ENCODE assay signal across 31 cellular contexts in the genomic region with DNA sequence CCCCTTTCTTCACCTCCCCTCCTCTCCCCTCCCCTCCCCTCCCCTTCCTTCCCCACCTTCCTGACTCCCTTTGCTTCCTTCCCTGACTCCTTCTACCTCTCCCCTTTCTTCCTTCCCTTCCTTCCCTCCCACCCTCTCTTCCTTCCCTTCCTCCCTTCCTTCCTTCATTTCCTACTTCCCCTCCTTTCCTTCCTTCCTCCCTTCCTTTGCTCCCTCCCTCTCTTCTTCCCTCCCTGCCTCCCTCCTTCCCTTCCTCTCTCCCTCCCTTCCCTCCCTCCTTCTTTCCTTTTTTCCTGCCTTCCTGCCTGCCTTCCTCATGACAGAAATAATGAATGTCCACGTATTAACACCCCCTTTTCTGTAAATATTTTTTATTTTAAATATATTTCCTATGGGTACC.
"Had no signal": no experiment of that assay in that cellular context is flagged by ENCODE, and none has a peak within 500 bp of the region (broad histone marks: within the 10 kb centered on the region; RNA-seq: fewer than 3 reads in every experiment).

No MANE protein-coding gene starts in this region.

- H3K4me1 Mint-ChIP-seq: natural killer cell; neural progenitor cell; stimulated activated memory B cell treated with anti-CD40 and anti-IgM and Interleukin-4, amounts not matched to agents 10 μg/mL and 1 μg/mL and 100 μg/mL, for 72 hours; stimulated activated naive CD8-positive, alpha-beta T cell treated with anti-CD3 and anti-CD28 coated beads, Interleukin-15, amount 100 ng/mL, for 72 hours had no signal

- H3K27me3 Mint-ChIP-seq: naive thymus-derived CD4-positive, alpha-beta T cell; progenitor cell of endocrine pancreas; stimulated activated memory B cell treated with anti-CD40 and anti-IgM and Interleukin-4, amounts not matched to agents 10 μg/mL and 1 μg/mL and 100 μg/mL, for 72 hours; stimulated activated naive CD8-positive, alpha-beta T cell treated with anti-CD3 and anti-CD28 coated beads, Interleukin-15, amount 100 ng/mL, for 72 hours had no signal

- DNase-seq: naive thymus-derived CD4-positive, alpha-beta T cell; natural killer cell; occipital lobe; ovary; posterior cingulate gyrus; psoas muscle; right cardiac atrium; spleen; stimulated activated CD4-positive, alpha-beta T cell treated with anti-CD3 and anti-CD28 coated beads, Interleukin-12 subunit alpha, Interleukin-12 subunit beta, amount 100 ng/mL, for 4 hours; stimulated activated CD4-positive, alpha-beta T cell treated with anti-CD3 and anti-CD28 coated beads, Interleukin-1b, Interleukin-23, amount 100 ng/mL, for 48 hours; stimulated activated CD4-positive, alpha-beta T cell treated with anti-CD3 and anti-CD28 coated beads, Interleukin-4, amount 100 ng/mL, for 1 hour; stimulated activated CD4-positive, alpha-beta T cell treated with anti-CD3 and anti-CD28 coated beads, Interleukin-4, amount 100 ng/mL, for 4 hours; stimulated activated CD8-positive, alpha-beta memory T cell treated with anti-CD3 and anti-CD28 coated beads, Interleukin-4, amount 100 ng/mL, for 48 hours; stimulated activated naive CD4-positive, alpha-beta T cell; stimulated activated naive CD8-positive, alpha-beta T cell treated with anti-CD3 and anti-CD28 coated beads, Interleukin-15, amount 100 ng/mL, for 72 hours; stimulated activated naive CD8-positive, alpha-beta T cell treated with anti-CD3 and anti-CD28 coated beads, Interleukin-15, Interleukin-2, amounts not matched to agents 100 U/mL and 50 U/mL, for 24 hours; substantia nigra; testis; tibial artery; transverse colon; upper lobe of right lung; uterus had no signal

- H3K4me3 ChIP-seq: neural progenitor cell, ovary, psoas muscle, skin epidermis, smooth muscle cell, spleen, suprapubic skin, testis, tibial artery, transverse colon, upper lobe of right lung, uterus had no signal

- H3K36me3 Mint-ChIP-seq: natural killer cell, neural progenitor cell had no signal

- H3K4me1 ChIP-seq: spleen, suprapubic skin, tibial artery, transverse colon, upper lobe of right lung, uterus had no signal

- H3K27ac Mint-ChIP-seq: naive thymus-derived CD4-positive, alpha-beta T cell; natural killer cell; nephron; neural progenitor cell; progenitor cell of endocrine pancreas; stimulated activated memory B cell treated with anti-CD40 and anti-IgM and Interleukin-4, amounts not matched to agents 10 μg/mL and 1 μg/mL and 100 μg/mL, for 72 hours; stimulated activated naive CD8-positive, alpha-beta T cell treated with anti-CD3 and anti-CD28 coated beads, Interleukin-15, amount 100 ng/mL, for 72 hours had no signal

- H2AFZ ChIP-seq: neural progenitor cell, parathyroid adenoma had no signal

- H3K4me3 Mint-ChIP-seq: naive thymus-derived CD4-positive, alpha-beta T cell; natural killer cell; nephron; neural progenitor cell; stimulated activated memory B cell treated with anti-CD40 and anti-IgM and Interleukin-4, amounts not matched to agents 10 μg/mL and 1 μg/mL and 100 μg/mL, for 72 hours; stimulated activated naive CD8-positive, alpha-beta T cell treated with anti-CD3 and anti-CD28 coated beads, Interleukin-15, amount 100 ng/mL, for 72 hours had no signal

- H3K27ac ChIP-seq: neural progenitor cell, ovary, parathyroid adenoma, psoas muscle, skin epidermis, spleen, suprapubic skin, testis, tibial artery, transverse colon, upper lobe of right lung, uterus had no signal

- H3K4me2 ChIP-seq: neural progenitor cell, smooth muscle cell had no signal

- H3K79me2 ChIP-seq: parathyroid adenoma had no signal

- H3K9ac ChIP-seq: neural progenitor cell, parathyroid adenoma had no signal

- H3K36me3 ChIP-seq: neural progenitor cell, ovary, suprapubic skin, tibial artery, transverse colon, upper lobe of right lung, uterus had no signal

- H3K9me3 Mint-ChIP-seq: naive thymus-derived CD4-positive, alpha-beta T cell; natural killer cell; nephron; neural progenitor cell; stimulated activated memory B cell treated with anti-CD40 and anti-IgM and Interleukin-4, amounts not matched to agents 10 μg/mL and 1 μg/mL and 100 μg/mL, for 72 hours; stimulated activated naive CD8-positive, alpha-beta T cell treated with anti-CD3 and anti-CD28 coated beads, Interleukin-15, amount 100 ng/mL, for 72 hours had no signal

- H3K27me3 ChIP-seq: neural progenitor cell, ovary, spleen, suprapubic skin, testis, tibial artery, transverse colon, upper lobe of right lung, uterus had no signal

- ATAC-seq: naive thymus-derived CD4-positive, alpha-beta T cell; natural killer cell; psoas muscle; right cardiac atrium; sciatic nerve; stimulated activated memory B cell treated with anti-CD40 and anti-IgM and Interleukin-4, amounts not matched to agents 10 μg/mL and 1 μg/mL and 100 μg/mL, for 72 hours; stimulated activated naive CD8-positive, alpha-beta T cell treated with anti-CD3 and anti-CD28 coated beads, Interleukin-15, amount 100 ng/mL, for 72 hours; stimulated activated naive CD8-positive, alpha-beta T cell treated with anti-CD3 and anti-CD28 coated beads, Interleukin-15, Interleukin-2, amounts not matched to agents 100 U/mL and 50 U/mL, for 24 hours; upper lobe of right lung had no signal

- H3K9me3 ChIP-seq: ovary, psoas muscle, spleen, suprapubic skin, testis, tibial artery, transverse colon, upper lobe of right lung, uterus had no signal
